In the genomic region with DNA sequence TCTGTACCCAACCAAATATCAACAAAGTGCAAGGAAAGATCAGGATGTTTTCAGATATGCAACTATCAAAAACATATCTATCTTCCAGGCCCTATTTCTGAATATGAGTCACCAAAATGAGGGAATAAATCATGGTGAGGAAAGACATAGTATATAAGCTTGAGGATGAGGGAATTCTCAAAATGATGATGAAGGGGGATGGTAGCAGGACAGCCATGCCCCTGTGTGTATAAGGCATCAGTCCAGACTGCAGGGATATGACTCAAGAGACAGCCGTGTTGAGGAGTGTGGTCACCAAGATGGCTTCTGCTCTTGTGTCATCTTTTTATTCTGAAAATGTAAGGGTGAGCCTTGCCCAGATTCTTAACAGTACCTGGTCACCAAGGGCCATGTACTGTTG, we compare ENCODE assay signal across 25 cellular contexts. TPM values are rescaled to one million over a fixed set of nuclear protein-coding genes. Genes with fewer than 3 reads are reported as not detected.
A peak's percentile ranks its signal among the peaks of the same experiment; 100 is the strongest.
DNase-seq lines count a peak whose midpoint lies in the region; ATAC-seq, FAIRE-seq and TF ChIP-seq lines count a peak whose summit lies in the region.
"Had no signal": no experiment of that assay in that cellular context is flagged by ENCODE, and none has a peak within 500 bp of the region (broad histone marks: within the 10 kb centered on the region; RNA-seq: fewer than 3 reads in every experiment).

No MANE protein-coding gene starts in this region.

- intact Hi-C loops in kidney (cut with DNase I) = no loop called here

- no peak overlapping the region for H3K4me3 ChIP-seq in GM23248
- H3K4me3 ChIP-seq in fibroblast of mammary gland (ENCODE audit: control insufficient read depth, low read depth, low read length) = no peak overlapping the region
- H3K4me3 ChIP-seq in kidney (ENCODE audit: low read length in 2 of 2) = no peak overlapping the region
- H3K4me3 ChIP-seq: body of pancreas, esophagus muscularis mucosa, ovary, upper lobe of left lung had no signal

- no peak overlapping the region for H3K4me2 ChIP-seq in GM23248 (ENCODE audit: unreplicated experiment)

- H3K4me1 ChIP-seq in GM23248 (ENCODE audit: insufficient read depth) (no peaks in the 10 kb centered on the region), kidney (ENCODE audit: control insufficient read depth in 1 of 2, insufficient read depth in 1 of 2, low read depth in 1 of 2, low read length in 2 of 2) (no peaks in the 10 kb centered on the region)
- H3K4me1 ChIP-seq: body of pancreas, esophagus muscularis mucosa, upper lobe of left lung had no signal

- no peaks in the 10 kb centered on the region for H4K20me1 ChIP-seq in GM23248 (ENCODE audit: insufficient read depth)

- WGBS in GM23248 (ENCODE audit: low coverage in 1 of 2, low lambda C conversion rate in 2 of 2, missing lambda C conversion rate in 2 of 2), 2 experiments = 0 to 6% methylated on average over 1 of the region's 1 CpG

- no peaks in the 10 kb centered on the region for H3F3A ChIP-seq in GM23248 (ENCODE audit: insufficient read depth)

- H3K79me2 ChIP-seq in GM23248 (ENCODE audit: insufficient read depth) = no peaks in the 10 kb centered on the region

- DNase-seq in A172 (ENCODE audit: low spot score) (peak; percentile 77), GM23248 (peak; percentile 59), RCC 7860 (ENCODE audit: low spot score) (peak; percentile 59), fibroblast of mammary gland (ENCODE audit: low read depth) (peak; percentile 91), kidney (no peak), cortex of kidney (lab: John Stamatoyannopoulos, UW) (no peak), NCI-H345 treated with DMSO at 0.1 percent for 48 hours (lab: John Stamatoyannopoulos, UW; ENCODE audit: unreplicated experiment) (no peak)
- DNase-seq: activated CD4-positive, alpha-beta T cell treated with anti-CD3 and anti-CD28 coated beads for 4 hours; body of pancreas; effector memory CD4-positive, alpha-beta T cell; left colon; naive thymus-derived CD8-positive, alpha-beta T cell; NCI-H1048; NCI-H1930; NCI-H446; ovary; upper lobe of left lung had no signal

- H2AFZ ChIP-seq in GM23248 = no peak overlapping the region

- H3K9me3 ChIP-seq in GM23248 (ENCODE audit: low read depth) (no peaks in the 10 kb centered on the region), kidney (ENCODE audit: control insufficient read depth in 1 of 2, low read length in 2 of 2) (no peaks in the 10 kb centered on the region)
- H3K9me3 ChIP-seq: body of pancreas, esophagus muscularis mucosa, ovary, upper lobe of left lung had no signal

- no peak for ATAC-seq in HG03521 (IDR thresholded peaks at IDR 0.05; ENCODE audit: unreplicated experiment)
- ATAC-seq: activated T-helper 17 cell treated with anti-CD3 and anti-CD28 coated beads, Interleukin-2, amount 50 U/mL, for 72 hours; body of pancreas; naive thymus-derived CD8-positive, alpha-beta T cell; Panc1 had no signal

- in situ Hi-C loops in GM23248 (cut with MboI) = no loop called here

- no peaks in the 10 kb centered on the region for H3K9me2 ChIP-seq in GM23248 (ENCODE audit: insufficient read depth)

- H3K27me3 ChIP-seq in GM23248 (replicated peaks; ENCODE audit: insufficient read depth) = no peaks in the 10 kb centered on the region; the same call in 1 of the 2 replicates
- H3K27me3 ChIP-seq: body of pancreas, ovary, upper lobe of left lung had no signal

- no peak overlapping the region for H3K9ac ChIP-seq in GM23248
- no peak overlapping the region for H3K9ac ChIP-seq in kidney (ENCODE audit: low read length in 2 of 2)

- TF ChIP-seq CTCF in fibroblast of mammary gland (conservative IDR thresholded peaks at IDR 0.05; ENCODE audit: control insufficient read depth, insufficient read depth, low read depth, low read length) = no peak
- no peak for TF ChIP-seq CTCF in kidney (IDR thresholded peaks at IDR 0.05; ENCODE audit: borderline replicate concordance, extremely low read depth, insufficient read depth)

- no peak for FAIRE-seq in RCC 7860 (lab: Jason Lieb, UNC)
- no peak for FAIRE-seq in kidney (lab: Jason Lieb, UNC)
- FAIRE-seq: H54 had no signal

- H3K27ac ChIP-seq in GM23248 (no peak overlapping the region), kidney (ENCODE audit: low read depth in 2 of 2, low read length in 2 of 2) (no peak overlapping the region)
- H3K27ac ChIP-seq: body of pancreas, esophagus muscularis mucosa, ovary, upper lobe of left lung had no signal

- no peaks in the 10 kb centered on the region for H3K36me3 ChIP-seq in GM23248 (ENCODE audit: low read depth)
- no peaks in the 10 kb centered on the region for H3K36me3 ChIP-seq in kidney (ENCODE audit: control insufficient read depth in 1 of 2, insufficient read depth in 2 of 2, low read length in 2 of 2)
- H3K36me3 ChIP-seq: esophagus muscularis mucosa, ovary, upper lobe of left lung had no signal

RNA-seq across cellular contexts. Expression of a gene that starts 4.4 kb away (rescaled TPM):
- not detected in 2 replicates for total RNA-seq in A172 (2014; rRNA removed; shearing (Covaris generic))
- total RNA-seq in GM23248 (2014; rRNA removed; shearing (Covaris generic)) = not detected in 2 replicates
- polyA plus RNA-seq in GM23248 (2016; fragmentation: Nextera tagmentation; extraction: Ambion mirVana) = not detected in 2 replicates
- total RNA-seq in kidney = not detected
- polyA plus RNA-seq in kidney (ENCODE audit: insufficient read depth, low read depth, low replicate concordance) = not detected
- total RNA-seq: activated T-helper 17 cell treated with anti-CD3 and anti-CD28 coated beads, Interleukin-2, amount 50 U/mL, for 72 hours; body of pancreas; esophagus muscularis mucosa; G401; glomerular endothelial cell; SK-MEL-5 had no signal

RNA-seq across cellular contexts. Expression of a gene that starts 7.5 kb away (rescaled TPM):
- total RNA-seq in A172 (2014; rRNA removed; shearing (Covaris generic)) = 45.7 and 55.4 TPM in 2 replicates
- 7.2 and 8.9 TPM in 2 replicates for total RNA-seq in GM23248 (2014; rRNA removed; shearing (Covaris generic))
- polyA plus RNA-seq in GM23248 (2016; fragmentation: Nextera tagmentation; extraction: Ambion mirVana) (3.2 and 3.4 TPM in 2 replicates), kidney (ENCODE audit: insufficient read depth, low read depth, low replicate concordance) (1.8 TPM)
- 7.3 TPM for total RNA-seq in kidney

RNA-seq across cellular contexts. Expression of a gene that starts 7.5 kb away (rescaled TPM):
- total RNA-seq in A172 (2014; rRNA removed; shearing (Covaris generic)) = 12.1 and 22.8 TPM in 2 replicates
- 10.2 and 15.2 TPM in 2 replicates for total RNA-seq in GM23248 (2014; rRNA removed; shearing (Covaris generic))
- polyA plus RNA-seq in GM23248 (2016; fragmentation: Nextera tagmentation; extraction: Ambion mirVana) (12.3 and 14.0 TPM in 2 replicates), kidney (ENCODE audit: insufficient read depth, low read depth, low replicate concordance) (15.8 TPM)
- 12.3 TPM for total RNA-seq in kidney

Comparison
In these comparisons a context has a peak if more than half of its experiments do, and no peak if none do; other contexts are left out.
1. DNase-seq: peak in A172 (single experiment), GM23248 (single experiment), RCC 7860 (single experiment) and fibroblast of mammary gland (single experiment); none in kidney (single experiment), cortex of kidney (single experiment) and NCI-H345 treated with DMSO at 0.1 percent for 48 hours (single experiment).